In genomic region chr11:46272816-46273427, GRCh38 we compare ENCODE assay signal across 8 cellular contexts. TPM values are rescaled to one million over a fixed set of nuclear protein-coding genes. Genes with fewer than 3 reads are reported as not detected.
DNase-seq lines count a peak whose midpoint lies in the region; ATAC-seq lines count a peak whose summit lies in the region.

No MANE protein-coding gene starts in this region.

- H3K9me3 ChIP-seq in BLaER1 treated with 17β-estradiol and CSF1 and Interleukin-3, amounts not matched to agents 10 nM and 100 nM (replicated peaks in 1 of 11) = no peaks in the 10 kb centered on the region
- H3K9me3 ChIP-seq in neuronal stem cell (replicated peaks in 1 of 2; ENCODE audit: control insufficient read depth in 2 of 2, insufficient read depth in 1 of 2, low read depth in 1 of 2, low read length in 2 of 2) = no peaks in the 10 kb centered on the region
- no peaks in the 10 kb centered on the region for H3K9me3 ChIP-seq in effector memory CD4-positive, alpha-beta T cell (ENCODE audit: control insufficient read depth, low read length)

- ATAC-seq in GM19395 (IDR thresholded peaks at IDR 0.05; ENCODE audit: unreplicated experiment) = no peak

- no peak overlapping the region for H4K91ac ChIP-seq in neuronal stem cell (ENCODE audit: low read depth, low read length, poor library complexity)

- H3K27me3 ChIP-seq in BLaER1 treated with 17β-estradiol and CSF1 and Interleukin-3, amounts not matched to agents 10 nM and 100 nM = peaks cover 22 to 36% (median 33%) of the 10 kb centered on the region in 11 experiments
- H3K27me3 ChIP-seq in neuronal stem cell (ENCODE audit: control insufficient read depth in 3 of 3, insufficient read depth in 3 of 3, low read depth in 1 of 3, low read length in 3 of 3) = peaks cover 0 to 70% (median under 1%) of the 10 kb centered on the region in 3 experiments
- H3K27me3 ChIP-seq in effector memory CD4-positive, alpha-beta T cell (replicated peaks; ENCODE audit: control insufficient read depth, insufficient read depth, low read length, poor library complexity, severe bottlenecking) = peaks cover 10% of the 10 kb centered on the region

- H3K18ac ChIP-seq in neuronal stem cell (ENCODE audit: low read length) = peak overlapping the region; percentile 23

- no peak overlapping the region for H2BK15ac ChIP-seq in neuronal stem cell (ENCODE audit: low read length)

- no peak overlapping the region for H2BK12ac ChIP-seq in neuronal stem cell (ENCODE audit: low read length)

- H3K14ac ChIP-seq in neuronal stem cell (ENCODE audit: low read length) = no peak overlapping the region

- H2AK5ac ChIP-seq in neuronal stem cell (ENCODE audit: low read depth, low read length) = no peak overlapping the region

- H4K20me1 ChIP-seq in BLaER1 treated with 17β-estradiol and CSF1 and Interleukin-3, amounts not matched to agents 10 nM and 100 nM = no peaks in the 10 kb centered on the region

- H3K4me2 ChIP-seq in BLaER1 treated with 17β-estradiol and CSF1 and Interleukin-3, amounts not matched to agents 10 nM and 100 nM = peak overlapping the region in 8 of 11 experiments; percentile 3 to 69 (median 46); a peak in 12 of 22 replicates
- H3K4me2 ChIP-seq in neuronal stem cell (ENCODE audit: insufficient read depth, low read length, poor library complexity, severe bottlenecking) = no peak overlapping the region

- no peak overlapping the region for H3K23ac ChIP-seq in neuronal stem cell (ENCODE audit: low read depth, low read length, poor library complexity)

- no peak overlapping the region for H3K27ac ChIP-seq in BLaER1 treated with 17β-estradiol and CSF1 and Interleukin-3, amounts not matched to agents 10 nM and 100 nM
- H3K27ac ChIP-seq in epithelial cell of prostate = peak overlapping the region; percentile 72
- no peak overlapping the region for H3K27ac ChIP-seq in neuronal stem cell (replicated peaks; ENCODE audit: low read length)
- H3K27ac ChIP-seq in effector memory CD4-positive, alpha-beta T cell (ENCODE audit: insufficient read depth, low read length, poor library complexity, severe bottlenecking) = no peak overlapping the region
- no peak overlapping the region for H3K27ac ChIP-seq in caudate nucleus (ENCODE audit: low read depth, low read length)

- no CpG with 5 or more reads among the region's 9 CpGs for WGBS in neuronal stem cell (ENCODE audit: extremely low coverage in 2 of 2, insufficient read length in 2 of 2, insufficient replicate concordance in 1 of 2), 2 donors

- no peak overlapping the region for H2BK5ac ChIP-seq in neuronal stem cell (ENCODE audit: low read length)

- H3K4ac ChIP-seq in neuronal stem cell (ENCODE audit: low read length) = no peak overlapping the region

- H2BK120ac ChIP-seq in neuronal stem cell (ENCODE audit: low read depth, low read length) = no peak overlapping the region

- H4K8ac ChIP-seq in neuronal stem cell (ENCODE audit: low read depth, low read length) = no peak overlapping the region

- H3K4me3 ChIP-seq in BLaER1 treated with 17β-estradiol and CSF1 and Interleukin-3, amounts not matched to agents 10 nM and 100 nM = no peak overlapping the region
- H3K4me3 ChIP-seq in neuronal stem cell (ENCODE audit: low read length in 2 of 2) = no peak overlapping the region
- H3K4me3 ChIP-seq in effector memory CD4-positive, alpha-beta T cell (ENCODE audit: insufficient read depth, low read depth, low read length, poor library complexity, severe bottlenecking) = no peak overlapping the region

- DNase-seq in NCI-H226 = peak; percentile 54
- DNase-seq in epithelial cell of prostate (ENCODE audit: low read depth, low spot score) = no peak
- DNase-seq in neuronal stem cell (ENCODE audit: low spot score) = no peak
- DNase-seq in effector memory CD4-positive, alpha-beta T cell = no peak
- DNase-seq in caudate nucleus (lab: John Stamatoyannopoulos, UW) = no peak
- no peak for DNase-seq in activated T-cell treated with anti-CD3 and anti-CD28 coated beads for 4 hours

- no peak overlapping the region for H2AFZ ChIP-seq in neuronal stem cell (ENCODE audit: low read length)

- no peaks in the 10 kb centered on the region for H3K79me1 ChIP-seq in neuronal stem cell (ENCODE audit: low read depth, low read length)

- H3K4me1 ChIP-seq in BLaER1 treated with 17β-estradiol and CSF1 and Interleukin-3, amounts not matched to agents 10 nM and 100 nM = peaks cover 4 to 31% (median 15%) of the 10 kb centered on the region in 10 experiments; a peak in 18 of 20 replicates
- H3K4me1 ChIP-seq in neuronal stem cell (ENCODE audit: control insufficient read depth in 2 of 2, insufficient read depth in 1 of 2, low read depth in 1 of 2, low read length in 2 of 2) = peaks cover 4 to 12% of the 10 kb centered on the region in 2 donors
- H3K4me1 ChIP-seq in effector memory CD4-positive, alpha-beta T cell (ENCODE audit: control insufficient read depth, insufficient read depth, low read length, poor library complexity, severe bottlenecking) = peaks cover 5% of the 10 kb centered on the region

- H3K36me3 ChIP-seq in BLaER1 treated with 17β-estradiol and CSF1 and Interleukin-3, amounts not matched to agents 10 nM and 100 nM = no peaks in the 10 kb centered on the region
- no peaks in the 10 kb centered on the region for H3K36me3 ChIP-seq in neuronal stem cell (replicated peaks in 1 of 2; ENCODE audit: control insufficient read depth in 2 of 2, insufficient read depth in 2 of 2, low read length in 2 of 2)
- no peaks in the 10 kb centered on the region for H3K36me3 ChIP-seq in effector memory CD4-positive, alpha-beta T cell (ENCODE audit: control insufficient read depth, insufficient read depth, low read length)

- peak overlapping the region in 1 of 11 experiments; percentile 1; a peak in 1 of 22 replicates for H3K9ac ChIP-seq in BLaER1 treated with 17β-estradiol and CSF1 and Interleukin-3, amounts not matched to agents 10 nM and 100 nM
- H3K9ac ChIP-seq in neuronal stem cell (ENCODE audit: low read depth, low read length, poor library complexity) = no peak overlapping the region

RNA-seq across cellular contexts. Expression of gene CREB3L1, which starts 4.5 kb away (rescaled TPM):
- polyA plus RNA-seq in neuronal stem cell (2013, experiment 1 of 2) = 8.4 TPM
- polyA plus RNA-seq in neuronal stem cell (2013, experiment 2 of 2) = 8.8 TPM
